Comparison of ENCODE assay signal across 15 cellular contexts in genomic region chr21:44305691-44306090, GRCh38. TPM values are rescaled to one million over a fixed set of nuclear protein-coding genes. Genes with fewer than 3 reads are reported as not detected.
A peak's percentile ranks its signal among the peaks of the same experiment; 100 is the strongest.
DNase-seq lines count a peak whose midpoint lies in the region; ATAC-seq, FAIRE-seq and TF ChIP-seq lines count a peak whose summit lies in the region.
"Had no signal": no experiment of that assay in that cellular context is flagged by ENCODE, and none has a peak within 500 bp of the region (broad histone marks: within the 10 kb centered on the region; RNA-seq: fewer than 3 reads in every experiment).

No MANE protein-coding gene starts in this region.

- H3K27ac ChIP-seq in K562 (ENCODE audit: extremely low read depth, low read depth, low read length) (no peak overlapping the region), layer of hippocampus (ENCODE audit: low read depth, low read length) (peak overlapping the region; percentile 89), testis (peak overlapping the region; percentile 57 to 89), brain microvascular endothelial cell (no peak overlapping the region)

- CTCF ChIA-PET in K562 (lab: Yijun Ruan, JAX; ENCODE audit: low intra/inter-chr PET ratio): no interaction called here

- no peak for DNase-seq in K562 (ENCODE audit: extremely low read depth in 1 of 4, low spot score in 3 of 4)
- DNase-seq in testis: no peak
- DNase-seq in brain microvascular endothelial cell: no peak
- DNase-seq in osteocyte (ENCODE audit: extremely low spot score, unreplicated experiment): no peak
- DNase-seq: HFFc6, KG1, MG63, NCI-H2029 treated with DMSO at 0.1 percent for 48 hours, NCI-H510A had no signal

- no peak overlapping the region for H3K4me3 Mint-ChIP-seq in osteocyte (ENCODE audit: unreplicated experiment)
- H3K4me3 Mint-ChIP-seq: HFFc6 had no signal

- H3F3A ChIP-seq in Loucy (ENCODE audit: low read depth): no peaks in the 10 kb centered on the region

- no TSS peak for BruUV-seq in K562 (replicated peaks; lab: Mats Ljungman, UMichigan)

- no peak overlapping the region for H2AFZ ChIP-seq in Loucy (ENCODE audit: low read length)
- H2AFZ ChIP-seq in K562 (ENCODE audit: low read depth, low read length): no peak overlapping the region

- no peak for ATAC-seq in K562
- no peak for ATAC-seq in GM21825 (IDR thresholded peaks at IDR 0.05; ENCODE audit: unreplicated experiment)

- no peaks in the 10 kb centered on the region for H3K27me3 Mint-ChIP-seq in osteocyte (ENCODE audit: unreplicated experiment)

- H4K20me1 ChIP-seq in Loucy (ENCODE audit: insufficient read depth, low read length, poor library complexity, severe bottlenecking): peaks cover 46% of the 10 kb centered on the region
- peaks cover 43% of the 10 kb centered on the region for H4K20me1 ChIP-seq in K562 (replicated peaks; ENCODE audit: control insufficient read depth, insufficient read depth, low read length)

- H3K9me2 ChIP-seq in Loucy (replicated peaks; ENCODE audit: low read depth, low read length): no peaks in the 10 kb centered on the region

- no peak for TF ChIP-seq RAD21 in K562 (CRISPR knock-in tag; conservative IDR thresholded peaks at IDR 0.05 in 1 of 2, IDR thresholded peaks at IDR 0.05 in 1 of 2)

- WGBS in K562 (ENCODE audit: insufficient coverage, low coverage, missing lambda C conversion rate): 81% methylated on average over 9 of the region's 9 CpGs
- WGBS in testis, 2 donors: 61 to 71% methylated on average over 7 to 9 of the region's 9 CpGs

- H3K9me3 ChIP-seq in Loucy (ENCODE audit: insufficient read depth, low read depth, low read length) (no peaks in the 10 kb centered on the region), K562 (replicated peaks; ENCODE audit: control insufficient read depth, insufficient read depth, low read depth, low read length) (no peaks in the 10 kb centered on the region), testis (no peaks in the 10 kb centered on the region)
- H3K9me3 ChIP-seq: BE2C, MG63 had no signal

- H3K4me3 ChIP-seq in Loucy (ENCODE audit: low read length, poor library complexity, severe bottlenecking) (no peak overlapping the region), K562 (no peak overlapping the region), testis (no peak overlapping the region), brain microvascular endothelial cell (ENCODE audit: low read depth, low read length) (no peak overlapping the region)
- H3K4me3 ChIP-seq: MG63 had no signal

- TF ChIP-seq CTCF in Loucy (conservative IDR thresholded peaks at IDR 0.05; ENCODE audit: low read length) (no peak), K562 (IDR thresholded peaks at IDR 0.05 in 2 of 3, conservative IDR thresholded peaks at IDR 0.05 in 1 of 3; ENCODE audit: insufficient read depth in 2 of 3, low read depth in 1 of 3, low read length in 3 of 3) (no peak), testis (IDR thresholded peaks at IDR 0.05) (no peak), brain microvascular endothelial cell (IDR thresholded peaks at IDR 0.05; ENCODE audit: low read depth, low read length, missing control alignments) (no peak), osteocyte (IDR thresholded peaks at IDR 0.05) (no peak)

- no peak for TF ChIP-seq EP300 in K562 (IDR thresholded peaks at IDR 0.05; ENCODE audit: low read length)

- no peaks in the 10 kb centered on the region for H3K27me3 ChIP-seq in Loucy (ENCODE audit: insufficient read depth, low read length, poor library complexity, severe bottlenecking)
- H3K27me3 ChIP-seq in K562 (ENCODE audit: control insufficient read depth in 2 of 2, insufficient read depth in 2 of 2, low read length in 2 of 2): no peaks in the 10 kb centered on the region
- no peaks in the 10 kb centered on the region for H3K27me3 ChIP-seq in layer of hippocampus (ENCODE audit: control insufficient read depth, insufficient read depth, low read length)
- H3K27me3 ChIP-seq in testis: no peaks in the 10 kb centered on the region
- no peaks in the 10 kb centered on the region for H3K27me3 ChIP-seq in brain microvascular endothelial cell (replicated peaks)
- H3K27me3 ChIP-seq: BE2C, MG63 had no signal

- H3K79me2 ChIP-seq in Loucy (ENCODE audit: insufficient read depth, low read length): peaks cover 60% of the 10 kb centered on the region
- peaks cover 44% of the 10 kb centered on the region for H3K79me2 ChIP-seq in K562 (ENCODE audit: control insufficient read depth, insufficient read depth, low read length)

- no peak for TF ChIP-seq POLR2A in K562 (conservative IDR thresholded peaks at IDR 0.05)
- TF ChIP-seq POLR2A in testis (IDR thresholded peaks at IDR 0.05): no peak

- peaks cover 11% of the 10 kb centered on the region for H3K9me1 ChIP-seq in K562 (ENCODE audit: control insufficient read depth, insufficient read depth, low read length)

- no peaks in the 10 kb centered on the region for H3K9me3 Mint-ChIP-seq in osteocyte (ENCODE audit: unreplicated experiment)
- H3K9me3 Mint-ChIP-seq: HFFc6 had no signal

- H3K9ac ChIP-seq in Loucy (ENCODE audit: low read depth, low read length, poor library complexity, severe bottlenecking) (peak overlapping the region; percentile 41), K562 (ENCODE audit: insufficient read depth in 1 of 2, low read depth in 2 of 2, low read length in 2 of 2) (peak overlapping the region in 1 of 2 experiments; percentile 75; a peak in 2 of 4 replicates)

- POLR2A ChIA-PET in K562 (lab: Yijun Ruan, JAX): no interaction called here

- peaks cover 25% of the 10 kb centered on the region; the same call in 1 of the 2 replicates for H3K36me3 ChIP-seq in Loucy (ENCODE audit: insufficient read depth, low read length)
- H3K36me3 ChIP-seq in K562 (ENCODE audit: control insufficient read depth, insufficient read depth, low read length): peaks cover 44% of the 10 kb centered on the region; the same call in 2 of the 3 replicates
- H3K36me3 ChIP-seq in testis (ENCODE audit: low read depth, missing control alignments): no peaks in the 10 kb centered on the region
- peaks cover 6% of the 10 kb centered on the region for H3K36me3 ChIP-seq in brain microvascular endothelial cell (replicated peaks)
- H3K36me3 ChIP-seq: BE2C had no signal

- H3K4me1 ChIP-seq in Loucy (ENCODE audit: insufficient read depth, low read length, poor library complexity, severe bottlenecking) (peaks cover 41% of the 10 kb centered on the region), K562 (replicated peaks in 1 of 2; ENCODE audit: control insufficient read depth in 2 of 2, insufficient read depth in 2 of 2, low read length in 2 of 2) (peaks cover 6 to 73% of the 10 kb centered on the region in 2 experiments), testis (peaks cover 77% of the 10 kb centered on the region)
- H3K4me1 ChIP-seq: BE2C had no signal

- peaks cover 29% of the 10 kb centered on the region for H3K4me1 Mint-ChIP-seq in osteocyte (ENCODE audit: unreplicated experiment)

- intact Hi-C loops in K562 (cut with micrococcal nuclease) (no loop called here), testis (cut with DNase I; ENCODE audit: low total_unique reads) (no loop called here)

- in situ Hi-C loops in K562 (cut with MboI) (no loop called here), brain microvascular endothelial cell (cut with HindIII; ENCODE audit: low pct_ligation_motif_present, low sequenced_read_pairs) (no loop called here)

- FAIRE-seq in K562 (lab: Jason Lieb, UNC): no peak

- H3K36me3 Mint-ChIP-seq in osteocyte (ENCODE audit: unreplicated experiment): peaks cover 11% of the 10 kb centered on the region

- peak overlapping the region; percentile 94 for H3K4me2 ChIP-seq in Loucy (ENCODE audit: low read depth, low read length, poor library complexity, severe bottlenecking)
- no peak overlapping the region for H3K4me2 ChIP-seq in K562 (ENCODE audit: insufficient read depth, low read length)

- no peak overlapping the region for H3K27ac Mint-ChIP-seq in osteocyte (ENCODE audit: unreplicated experiment)
- H3K27ac Mint-ChIP-seq: HFFc6 had no signal

RNA-seq across cellular contexts. Expression of gene PFKL, which starts 5.8 kb away (rescaled TPM):
- 83.4 and 274 TPM in 2 replicates for total RNA-seq in K562 (2011; cell fraction: chromatin; rRNA removed; ENCODE audit: low replicate concordance)
- 193 and 201 TPM in 2 replicates for total RNA-seq in K562 (2011; cell fraction: nucleolus; rRNA removed)
- 97.9 and 105 TPM in 2 replicates for total RNA-seq in K562 (2011; cell fraction: nucleoplasm; rRNA removed)
- total RNA-seq in K562 (2014; rRNA removed) (86.9 and 98.3 TPM in 2 replicates), K562 (2014; rRNA removed; fragmentation: Illumina TruSeq; extraction: Trizol) (13.8 and 22.2 TPM in 2 replicates), K562 (2015; rRNA removed; fragmentation: Illumina TruSeq; extraction: Trizol) (45.6 and 45.8 TPM in 2 replicates), K562 (2021) (108 and 124 TPM in 2 replicates), testis (100 to 1,000 TPM; 213 to 298 TPM), osteocyte (138 and 143 TPM in 2 replicates)
- polyA plus RNA-seq in K562 (2011; rRNA removed) (50.0 and 84.1 TPM in 2 replicates), K562 (2014; fragmentation: Illumina TruSeq; extraction: Trizol) (37.6 and 65.2 TPM in 2 replicates), K562 (2014; fragmentation: Nextera tagmentation; extraction: Ambion mirVana) (1 to 10 TPM; 1.1 to 3.9 TPM), K562 (2014; rRNA removed) (83.0 and 83.1 TPM in 2 replicates), testis (ENCODE audit: insufficient read depth, low read depth, low replicate concordance) (132 TPM)
- polyA plus RNA-seq in K562 (2011; cell fraction: cytosol; rRNA removed): 68.5 and 125 TPM in 2 replicates
- polyA plus RNA-seq in K562 (2011; cell fraction: nucleus; rRNA removed): 244 and 346 TPM in 2 replicates
- polyA plus RNA-seq in K562 (2012): 106 and 149 TPM in 2 replicates
- 29.0 and 37.5 TPM in 2 replicates for polyA minus RNA-seq in K562 (2011; rRNA and poly(A)+ RNA removed)
- 63.7 and 76.3 TPM in 2 replicates for polyA minus RNA-seq in K562 (2011; cell fraction: cytosol; rRNA and poly(A)+ RNA removed)
- polyA minus RNA-seq in K562 (2011; cell fraction: nucleus; rRNA and poly(A)+ RNA removed): 42.3 and 49.5 TPM in 2 replicates

RNA-seq across cellular contexts. Expression of gene AIRE, which starts 20.0 kb away (rescaled TPM):
- 0.18 TPM in 1 of 2 replicates, not detected in the other for total RNA-seq in K562 (2011; cell fraction: chromatin; rRNA removed; ENCODE audit: low replicate concordance)
- total RNA-seq in K562 (2011; cell fraction: nucleolus; rRNA removed): not detected in 2 replicates
- not detected in 2 replicates for total RNA-seq in K562 (2011; cell fraction: nucleoplasm; rRNA removed)
- total RNA-seq in K562 (2014; rRNA removed) (not detected in 2 replicates), K562 (2014; rRNA removed; fragmentation: Illumina TruSeq; extraction: Trizol) (not detected in 2 replicates), K562 (2015; rRNA removed; fragmentation: Illumina TruSeq; extraction: Trizol) (not detected in 2 replicates), K562 (2021) (not detected in 2 replicates), testis (under 1 TPM; 0.55 to 0.68 TPM), osteocyte (not detected in 2 replicates)
- polyA plus RNA-seq in K562 (2011; rRNA removed) (not detected in 2 replicates), K562 (2014; fragmentation: Illumina TruSeq; extraction: Trizol) (not detected in 2 replicates), K562 (2014; fragmentation: Nextera tagmentation; extraction: Ambion mirVana) (under 1 TPM in 1 of 2 experiments, not detected in 1; 0.01 TPM), K562 (2014; rRNA removed) (not detected in 2 replicates), testis (ENCODE audit: insufficient read depth, low read depth, low replicate concordance) (0.16 TPM)
- not detected in 2 replicates for polyA plus RNA-seq in K562 (2011; cell fraction: cytosol; rRNA removed)
- polyA plus RNA-seq in K562 (2011; cell fraction: nucleus; rRNA removed): not detected in 2 replicates
- polyA plus RNA-seq in K562 (2012): 0.01 TPM in 1 of 2 replicates, not detected in the other
- polyA minus RNA-seq in K562 (2011; rRNA and poly(A)+ RNA removed): not detected in 2 replicates
- not detected in 2 replicates for polyA minus RNA-seq in K562 (2011; cell fraction: cytosol; rRNA and poly(A)+ RNA removed)
- polyA minus RNA-seq in K562 (2011; cell fraction: nucleus; rRNA and poly(A)+ RNA removed): not detected in 2 replicates
- total RNA-seq: H4 had no signal
- polyA plus RNA-seq: AG04450 had no signal

RNA-seq across cellular contexts. Expression of gene CFAP410, which starts 33.5 kb away (rescaled TPM):
- 10.0 and 50.7 TPM in 2 replicates for total RNA-seq in K562 (2011; cell fraction: chromatin; rRNA removed; ENCODE audit: low replicate concordance)
- total RNA-seq in K562 (2011; cell fraction: nucleolus; rRNA removed): 29.3 and 41.0 TPM in 2 replicates
- total RNA-seq in K562 (2011; cell fraction: nucleoplasm; rRNA removed): 13.9 and 21.2 TPM in 2 replicates
- total RNA-seq in K562 (2014; rRNA removed) (12.6 and 17.3 TPM in 2 replicates), K562 (2014; rRNA removed; fragmentation: Illumina TruSeq; extraction: Trizol) (0.35 and 0.55 TPM in 2 replicates), K562 (2015; rRNA removed; fragmentation: Illumina TruSeq; extraction: Trizol) (2.6 and 2.7 TPM in 2 replicates), K562 (2021) (7.6 and 8.3 TPM in 2 replicates), testis (10 to 100 TPM; 71.7 to 81.6 TPM), osteocyte (23.0 and 23.4 TPM in 2 replicates)
- polyA plus RNA-seq in K562 (2011; rRNA removed) (2.3 and 5.5 TPM in 2 replicates), K562 (2014; fragmentation: Illumina TruSeq; extraction: Trizol) (0.52 and 2.1 TPM in 2 replicates), K562 (2014; fragmentation: Nextera tagmentation; extraction: Ambion mirVana) (under 1 TPM; 0.07 to 0.18 TPM), K562 (2014; rRNA removed) (6.5 and 8.1 TPM in 2 replicates), testis (ENCODE audit: insufficient read depth, low read depth, low replicate concordance) (40.8 TPM)
- 5.7 and 16.5 TPM in 2 replicates for polyA plus RNA-seq in K562 (2011; cell fraction: cytosol; rRNA removed)
- 37.7 and 66.6 TPM in 2 replicates for polyA plus RNA-seq in K562 (2011; cell fraction: nucleus; rRNA removed)
- polyA plus RNA-seq in K562 (2012): 6.3 and 16.5 TPM in 2 replicates
- 0.57 and 0.91 TPM in 2 replicates for polyA minus RNA-seq in K562 (2011; rRNA and poly(A)+ RNA removed)
- 2.2 and 2.5 TPM in 2 replicates for polyA minus RNA-seq in K562 (2011; cell fraction: cytosol; rRNA and poly(A)+ RNA removed)
- 9.4 and 10.2 TPM in 2 replicates for polyA minus RNA-seq in K562 (2011; cell fraction: nucleus; rRNA and poly(A)+ RNA removed)

RNA-seq across cellular contexts. Expression of gene DNMT3L, which starts 44.0 kb away (rescaled TPM):
- total RNA-seq in K562 (2011; cell fraction: chromatin; rRNA removed; ENCODE audit: low replicate concordance): not detected in 2 replicates
- total RNA-seq in K562 (2011; cell fraction: nucleolus; rRNA removed): not detected in 2 replicates
- not detected in 2 replicates for total RNA-seq in K562 (2011; cell fraction: nucleoplasm; rRNA removed)
- total RNA-seq in K562 (2014; rRNA removed): 0.12 TPM in 1 of 2 replicates, not detected in the other
- not detected in 2 replicates for total RNA-seq in K562 (2014; rRNA removed; fragmentation: Illumina TruSeq; extraction: Trizol)
- not detected in 2 replicates for total RNA-seq in K562 (2015; rRNA removed; fragmentation: Illumina TruSeq; extraction: Trizol)
- not detected in 2 replicates for total RNA-seq in K562 (2021)
- 0.09 TPM in 1 of 2 replicates, not detected in the other for polyA plus RNA-seq in K562 (2011; rRNA removed)
- polyA plus RNA-seq in K562 (2011; cell fraction: cytosol; rRNA removed): not detected in 2 replicates
- 0.40 TPM in 1 of 2 replicates, not detected in the other for polyA plus RNA-seq in K562 (2011; cell fraction: nucleus; rRNA removed)
- not detected in 2 replicates for polyA plus RNA-seq in K562 (2012)
- polyA plus RNA-seq in K562 (2014; fragmentation: Illumina TruSeq; extraction: Trizol): not detected in 2 replicates
- not detected for polyA plus RNA-seq in K562 (2014; fragmentation: Nextera tagmentation; extraction: Ambion mirVana)
- 0.08 TPM in 1 of 2 replicates, not detected in the other for polyA plus RNA-seq in K562 (2014; rRNA removed)
- polyA minus RNA-seq in K562 (2011; rRNA and poly(A)+ RNA removed): not detected in 2 replicates
- polyA minus RNA-seq in K562 (2011; cell fraction: cytosol; rRNA and poly(A)+ RNA removed): not detected in 2 replicates
- not detected in 2 replicates for polyA minus RNA-seq in K562 (2011; cell fraction: nucleus; rRNA and poly(A)+ RNA removed)
- total RNA-seq in testis: under 1 TPM; 0.71 to 0.87 TPM
- 0.24 TPM for polyA plus RNA-seq in testis (ENCODE audit: insufficient read depth, low read depth, low replicate concordance)
- not detected in 2 replicates for total RNA-seq in osteocyte
- total RNA-seq: H4, HFFc6 had no signal
- polyA plus RNA-seq: AG04450 had no signal

RNA-seq across cellular contexts. Expression of gene TRPM2, which starts 47.7 kb away (rescaled TPM):
- total RNA-seq in K562 (2011; cell fraction: chromatin; rRNA removed; ENCODE audit: low replicate concordance): 0.09 and 0.42 TPM in 2 replicates
- 0.13 and 0.17 TPM in 2 replicates for total RNA-seq in K562 (2011; cell fraction: nucleolus; rRNA removed)
- total RNA-seq in K562 (2011; cell fraction: nucleoplasm; rRNA removed): 0.29 and 0.38 TPM in 2 replicates
- total RNA-seq in K562 (2014; rRNA removed): 1.5 and 2.1 TPM in 2 replicates
- 0.29 and 0.33 TPM in 2 replicates for total RNA-seq in K562 (2014; rRNA removed; fragmentation: Illumina TruSeq; extraction: Trizol)
- total RNA-seq in K562 (2015; rRNA removed; fragmentation: Illumina TruSeq; extraction: Trizol): 2.0 and 2.2 TPM in 2 replicates
- 1.9 and 2.1 TPM in 2 replicates for total RNA-seq in K562 (2021)
- 0.34 and 0.36 TPM in 2 replicates for polyA plus RNA-seq in K562 (2011; rRNA removed)
- 0.40 and 1.3 TPM in 2 replicates for polyA plus RNA-seq in K562 (2011; cell fraction: cytosol; rRNA removed)
- 0.45 and 0.75 TPM in 2 replicates for polyA plus RNA-seq in K562 (2011; cell fraction: nucleus; rRNA removed)
- polyA plus RNA-seq in K562 (2012): 2.1 and 3.8 TPM in 2 replicates
- 0.98 and 1.7 TPM in 2 replicates for polyA plus RNA-seq in K562 (2014; fragmentation: Illumina TruSeq; extraction: Trizol)
- polyA plus RNA-seq in K562 (2014; fragmentation: Nextera tagmentation; extraction: Ambion mirVana): not detected
- 0.82 and 2.0 TPM in 2 replicates for polyA plus RNA-seq in K562 (2014; rRNA removed)
- polyA minus RNA-seq in K562 (2011; rRNA and poly(A)+ RNA removed): 0.11 and 0.36 TPM in 2 replicates
- polyA minus RNA-seq in K562 (2011; cell fraction: cytosol; rRNA and poly(A)+ RNA removed): 0.64 and 1.7 TPM in 2 replicates
- polyA minus RNA-seq in K562 (2011; cell fraction: nucleus; rRNA and poly(A)+ RNA removed): 0.33 and 0.54 TPM in 2 replicates
- total RNA-seq in testis: 1 to 10 TPM; 3.0 to 3.9 TPM
- 4.9 TPM for polyA plus RNA-seq in testis (ENCODE audit: insufficient read depth, low read depth, low replicate concordance)
- not detected in 2 replicates for total RNA-seq in osteocyte
- polyA plus RNA-seq: AG04450 had no signal

Comparison
In these comparisons a context has a peak if more than half of its experiments do, and no peak if none do; other contexts are left out.
1. H3K27ac ChIP-seq: peak in layer of hippocampus (single experiment) and testis (2 of 2); none in K562 (single experiment) and brain microvascular endothelial cell (single experiment).